Comparison of ENCODE assay signal across 12 cellular contexts in the genomic region with DNA sequence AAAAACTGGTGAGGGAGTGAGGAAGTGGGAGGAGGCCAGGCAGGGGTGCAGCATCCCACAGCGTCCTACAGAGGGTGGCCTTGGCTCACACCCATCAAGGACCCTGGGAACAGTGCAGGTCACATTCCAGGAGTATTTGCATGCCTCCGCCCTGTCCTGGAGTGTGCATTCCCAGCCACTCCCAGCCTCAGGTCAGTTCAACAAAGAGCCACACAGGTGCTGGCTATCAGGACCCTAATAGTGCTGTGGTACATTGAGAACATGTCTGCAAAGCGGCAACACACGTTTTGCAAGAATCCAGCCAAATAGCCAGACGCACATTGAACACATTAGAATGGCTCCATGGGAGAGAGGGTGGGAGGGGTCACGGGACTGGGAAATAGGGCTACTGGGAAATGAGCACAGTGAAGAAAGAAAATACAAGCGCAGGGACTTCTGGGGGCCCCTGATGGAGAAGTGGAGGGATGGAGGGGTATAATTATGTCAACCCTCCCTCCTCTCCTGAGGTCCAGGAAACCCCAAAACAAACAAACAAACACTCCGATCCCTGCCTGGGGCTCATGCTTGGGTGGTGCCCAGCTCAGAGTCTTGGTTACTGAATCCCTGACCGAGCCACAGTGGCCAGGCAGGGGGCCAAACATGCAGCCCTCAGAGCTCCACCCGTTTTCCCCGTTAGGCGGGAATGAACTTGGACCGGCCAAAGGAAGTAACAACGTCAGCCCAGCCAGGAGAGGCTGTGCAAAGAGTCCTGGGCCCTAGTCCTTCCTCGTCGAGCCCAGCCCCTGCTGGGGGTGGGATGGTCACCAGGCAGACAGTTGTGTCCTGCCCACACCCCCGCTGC. TPM values are rescaled to one million over a fixed set of nuclear protein-coding genes. Genes with fewer than 3 reads are reported as not detected.
DNase-seq lines count a peak whose midpoint lies in the region; ATAC-seq and TF ChIP-seq lines count a peak whose summit lies in the region.
"Had no signal": no experiment of that assay in that cellular context is flagged by ENCODE, and none has a peak within 500 bp of the region (broad histone marks: within the 10 kb centered on the region; RNA-seq: fewer than 3 reads in every experiment).

No MANE protein-coding gene starts in this region.

- no peak overlapping the region for H3K9ac ChIP-seq in NT2/D1 (ENCODE audit: insufficient read length, low read depth)
- H3K9ac ChIP-seq: KMS-11 had no signal

- POLR2A ChIA-PET in CD4-positive, alpha-beta memory T cell (lab: Charles Lee; ENCODE audit: partially characterized antibody): no interaction called here

- peaks cover 12% of the 10 kb centered on the region for H3K27me3 Mint-ChIP-seq in nephron progenitor cell (ENCODE audit: low read depth, poor library complexity)
- peaks cover 18 to 46% of the 10 kb centered on the region in 2 donors for H3K27me3 Mint-ChIP-seq in stimulated activated naive B cell treated with anti-CD40 and anti-IgM and Interleukin-4, amounts not matched to agents 10 μg/mL and 1 μg/mL and 100 μg/mL, for 72 hours
- peaks cover 5 to 19% of the 10 kb centered on the region in 2 donors for H3K27me3 Mint-ChIP-seq in CD4-positive, alpha-beta memory T cell

- peaks cover 68% of the 10 kb centered on the region for H3K4me1 Mint-ChIP-seq in nephron progenitor cell
- peaks cover 0 to 6% of the 10 kb centered on the region in 2 donors for H3K4me1 Mint-ChIP-seq in stimulated activated naive B cell treated with anti-CD40 and anti-IgM and Interleukin-4, amounts not matched to agents 10 μg/mL and 1 μg/mL and 100 μg/mL, for 72 hours
- peaks cover 6 to 41% (median 30%) of the 10 kb centered on the region in 4 donors for H3K4me1 Mint-ChIP-seq in CD4-positive, alpha-beta memory T cell

- H3K36me3 ChIP-seq in NT2/D1 (ENCODE audit: insufficient read depth, insufficient read length, low read length): no peaks in the 10 kb centered on the region
- H3K36me3 ChIP-seq in CD4-positive, alpha-beta memory T cell (ENCODE audit: insufficient read depth, low read length): no peaks in the 10 kb centered on the region

- DNase-seq in AG09309 (ENCODE audit: low read depth) (peak; percentile 47), NT2/D1 (ENCODE audit: low read depth, low spot score) (peak; percentile 81), fibroblast of peridontal ligament (ENCODE audit: extremely low read depth) (peak; percentile 86), nephron progenitor cell (peak; percentile 32), COR-L47 (lab: John Stamatoyannopoulos, UW) (no peak)
- no peak for DNase-seq in stimulated activated naive B cell treated with anti-CD40 and anti-IgM and Interleukin-4, amounts not matched to agents 10 μg/mL and 1 μg/mL and 100 μg/mL, for 72 hours
- DNase-seq in CD4-positive, alpha-beta memory T cell: no peak
- DNase-seq: amniotic stem cell; CD4-positive, alpha-beta T cell had no signal

- H3K4me3 ChIP-seq in AG09309 (ENCODE audit: control insufficient read depth, low read depth, low read length) (no peak overlapping the region), NT2/D1 (ENCODE audit: insufficient read length, low read depth) (no peak overlapping the region)
- no peak overlapping the region for H3K4me3 ChIP-seq in CD4-positive, alpha-beta memory T cell (ENCODE audit: low read length in 2 of 2)

- H3K9me3 ChIP-seq in NT2/D1 (ENCODE audit: insufficient read depth, low read length): peaks cover 8% of the 10 kb centered on the region; the same call in 1 of the 2 replicates
- no peaks in the 10 kb centered on the region for H3K9me3 ChIP-seq in CD4-positive, alpha-beta memory T cell (ENCODE audit: control insufficient read depth in 1 of 2, low read length in 2 of 2)

- CTCF ChIA-PET in CD4-positive, alpha-beta memory T cell (lab: Charles Lee; ENCODE audit: partially characterized antibody): no interaction called here

- no peak overlapping the region for H3K27ac Mint-ChIP-seq in nephron progenitor cell
- no peak overlapping the region for H3K27ac Mint-ChIP-seq in stimulated activated naive B cell treated with anti-CD40 and anti-IgM and Interleukin-4, amounts not matched to agents 10 μg/mL and 1 μg/mL and 100 μg/mL, for 72 hours
- H3K27ac Mint-ChIP-seq in CD4-positive, alpha-beta memory T cell: peak overlapping the region in 1 of 7 donors; percentile 30
- H3K27ac Mint-ChIP-seq: CD4-positive, alpha-beta T cell; T-helper 1 cell treated with Interleukin-12 subunit alpha and Interleukin-12 subunit beta and Interleukin-4 antibody, amounts not matched to agents 30 μg/mL and 1 μg/mL, for 36 hours had no signal

- no peaks in the 10 kb centered on the region for H3K36me3 Mint-ChIP-seq in nephron progenitor cell (ENCODE audit: low read depth)
- no peaks in the 10 kb centered on the region for H3K36me3 Mint-ChIP-seq in stimulated activated naive B cell treated with anti-CD40 and anti-IgM and Interleukin-4, amounts not matched to agents 10 μg/mL and 1 μg/mL and 100 μg/mL, for 72 hours
- no peaks in the 10 kb centered on the region for H3K36me3 Mint-ChIP-seq in CD4-positive, alpha-beta memory T cell

- TF ChIP-seq CTCF in AG09309 (IDR thresholded peaks at IDR 0.05; ENCODE audit: control insufficient read depth, insufficient read depth, low read depth, low read length, missing control alignments) (peak; percentile 7), nephron progenitor cell (IDR thresholded peaks at IDR 0.05) (no peak)

- intact Hi-C loops in CD4-positive, alpha-beta memory T cell (cut with micrococcal nuclease): no loop called here

- no peak overlapping the region for H3K4me3 Mint-ChIP-seq in nephron progenitor cell
- no peak overlapping the region for H3K4me3 Mint-ChIP-seq in stimulated activated naive B cell treated with anti-CD40 and anti-IgM and Interleukin-4, amounts not matched to agents 10 μg/mL and 1 μg/mL and 100 μg/mL, for 72 hours
- H3K4me3 Mint-ChIP-seq in CD4-positive, alpha-beta memory T cell: peak overlapping the region in 1 of 8 donors; percentile 6
- H3K4me3 Mint-ChIP-seq: CD4-positive, alpha-beta T cell; T-helper 1 cell treated with Interleukin-12 subunit alpha and Interleukin-12 subunit beta and Interleukin-4 antibody, amounts not matched to agents 30 μg/mL and 1 μg/mL, for 36 hours had no signal

- no peak overlapping the region for H3K27ac ChIP-seq in CD4-positive, alpha-beta memory T cell (ENCODE audit: low read depth, low read length)
- H3K27ac ChIP-seq: KMS-11 had no signal

- H3K27me3 ChIP-seq in NT2/D1 (ENCODE audit: insufficient read depth, insufficient read length): no peaks in the 10 kb centered on the region
- H3K27me3 ChIP-seq in CD4-positive, alpha-beta memory T cell (ENCODE audit: insufficient read depth, low read length): no peaks in the 10 kb centered on the region

- peaks cover 22% of the 10 kb centered on the region for H3K4me1 ChIP-seq in NT2/D1 (ENCODE audit: insufficient read depth, insufficient read length)
- peaks cover 68% of the 10 kb centered on the region for H3K4me1 ChIP-seq in CD4-positive, alpha-beta memory T cell (ENCODE audit: insufficient read depth, low read length)

- H3K9me3 Mint-ChIP-seq in nephron progenitor cell: no peaks in the 10 kb centered on the region
- H3K9me3 Mint-ChIP-seq in stimulated activated naive B cell treated with anti-CD40 and anti-IgM and Interleukin-4, amounts not matched to agents 10 μg/mL and 1 μg/mL and 100 μg/mL, for 72 hours: peaks cover 5 to 6% of the 10 kb centered on the region in 2 donors
- peaks cover 0 to 3% (median 0%) of the 10 kb centered on the region in 8 donors for H3K9me3 Mint-ChIP-seq in CD4-positive, alpha-beta memory T cell
- H3K9me3 Mint-ChIP-seq: CD4-positive, alpha-beta T cell; T-helper 1 cell treated with Interleukin-12 subunit alpha and Interleukin-12 subunit beta and Interleukin-4 antibody, amounts not matched to agents 30 μg/mL and 1 μg/mL, for 36 hours had no signal

- no peak for ATAC-seq in stimulated activated naive B cell treated with anti-CD40 and anti-IgM and Interleukin-4, amounts not matched to agents 10 μg/mL and 1 μg/mL and 100 μg/mL, for 72 hours (replicated peaks)
- ATAC-seq in HG03469 (IDR thresholded peaks at IDR 0.05; ENCODE audit: unreplicated experiment): no peak

RNA-seq across cellular contexts. Expression of gene CMKLR1, which starts 36.4 kb away (rescaled TPM):
- under 1 TPM; 0.87 to 0.94 TPM for total RNA-seq in CD4-positive, alpha-beta memory T cell
- under 1 TPM in 1 of 2 donors, not detected in 1; 0.08 TPM for polyA plus RNA-seq in CD4-positive, alpha-beta memory T cell
- total RNA-seq: CD4-positive, alpha-beta T cell had no signal

Comparison
In these comparisons a context has a peak if more than half of its experiments do, and no peak if none do; other contexts are left out.
1. DNase-seq: peak in AG09309 (single experiment), NT2/D1 (single experiment), fibroblast of peridontal ligament (single experiment) and nephron progenitor cell (single experiment); none in stimulated activated naive B cell treated with anti-CD40 and anti-IgM and Interleukin-4, amounts not matched to agents 10 μg/mL and 1 μg/mL and 100 μg/mL, for 72 hours (single experiment), COR-L47 (single experiment) and CD4-positive, alpha-beta memory T cell (0 of 5).